31 cellular contexts compared by ENCODE assay signal in the genomic region with DNA sequence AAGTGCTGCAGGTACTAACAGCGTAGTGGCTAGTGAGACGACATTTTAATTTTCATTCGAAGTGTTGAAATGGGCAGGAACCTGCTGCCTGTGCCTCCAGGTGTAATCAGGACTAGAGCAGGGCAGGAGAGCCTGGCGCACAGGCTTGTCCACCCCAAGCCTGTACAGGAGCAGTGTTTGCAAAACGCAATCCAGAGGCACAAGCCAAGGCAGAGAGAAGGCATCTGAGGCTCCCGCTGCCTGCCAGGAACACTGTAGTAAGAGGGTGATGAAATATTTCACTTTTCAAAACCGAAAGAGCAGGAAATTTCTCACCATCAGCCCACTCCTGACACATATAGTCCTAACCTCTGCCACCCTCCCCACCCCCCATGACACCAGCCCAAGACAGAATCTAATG.
A peak's percentile ranks its signal among the peaks of the same experiment; 100 is the strongest.
DNase-seq lines count a peak whose midpoint lies in the region; ATAC-seq and TF ChIP-seq lines count a peak whose summit lies in the region.
"Had no signal": no experiment of that assay in that cellular context is flagged by ENCODE, and none has a peak within 500 bp of the region (broad histone marks: within the 10 kb centered on the region; RNA-seq: fewer than 3 reads in every experiment).

No MANE protein-coding gene starts in this region.

- H3K9me3 Mint-ChIP-seq in MCF 10A (ENCODE audit: unreplicated experiment), result peaks cover 6% of the 10 kb centered on the region
- H3K9me3 Mint-ChIP-seq: activated naive CD8-positive, alpha-beta T cell treated with anti-CD3 and anti-CD28 coated beads, Interleukin-2, amount 10 ng/mL, durations not matched to agents 7 days and 5 days; IgD-negative memory B cell; nephron; stimulated activated memory B cell treated with anti-CD40 and anti-IgM and Interleukin-4, amounts not matched to agents 10 μg/mL and 1 μg/mL and 100 μg/mL, for 72 hours had no signal

- H3K36me3 Mint-ChIP-seq in MCF 10A (ENCODE audit: insufficient read depth, unreplicated experiment), result peaks cover 9% of the 10 kb centered on the region
- H3K36me3 Mint-ChIP-seq: activated naive CD8-positive, alpha-beta T cell treated with anti-CD3 and anti-CD28 coated beads, Interleukin-2, amount 10 ng/mL, durations not matched to agents 7 days and 5 days; IgD-negative memory B cell; stimulated activated memory B cell treated with anti-CD40 and anti-IgM and Interleukin-4, amounts not matched to agents 10 μg/mL and 1 μg/mL and 100 μg/mL, for 72 hours had no signal

- H3K27ac Mint-ChIP-seq in MCF 10A (ENCODE audit: low read depth, unreplicated experiment), result peak overlapping the region; percentile 93
- H3K27ac Mint-ChIP-seq: activated naive CD8-positive, alpha-beta T cell treated with anti-CD3 and anti-CD28 coated beads, Interleukin-2, amount 10 ng/mL, durations not matched to agents 7 days and 5 days; nephron; stimulated activated memory B cell treated with anti-CD40 and anti-IgM and Interleukin-4, amounts not matched to agents 10 μg/mL and 1 μg/mL and 100 μg/mL, for 72 hours had no signal

- H3K36me3 ChIP-seq in breast epithelium, result no peaks in the 10 kb centered on the region
- H3K36me3 ChIP-seq in right lobe of liver, result no peaks in the 10 kb centered on the region
- H3K36me3 ChIP-seq in upper lobe of right lung, result no peaks in the 10 kb centered on the region
- no peaks in the 10 kb centered on the region for H3K36me3 ChIP-seq in thyroid gland
- H3K36me3 ChIP-seq: ascending aorta, heart left ventricle had no signal

- CTCF ChIA-PET in MCF 10A (lab: Yijun Ruan, JAX), result interaction anchor here (1.4 kb wide), 1 partner anchor 69 kb away, joined by 3 read pairs; no protein-coding TSS in a partner anchor

- H3K4me3 ChIP-seq in breast epithelium, result peak overlapping the region in 1 of 3 donors; percentile 27
- H3K4me3 ChIP-seq in epithelial cell of esophagus (ENCODE audit: low read length), result peak overlapping the region; percentile 68
- no peak overlapping the region for H3K4me3 ChIP-seq in right lobe of liver
- H3K4me3 ChIP-seq in upper lobe of right lung, result no peak overlapping the region
- H3K4me3 ChIP-seq in thyroid gland (replicated peaks in 1 of 3), result no peak overlapping the region
- H3K4me3 ChIP-seq: ascending aorta, coronary artery, heart left ventricle had no signal

- intact Hi-C loops in MCF 10A (cut with micrococcal nuclease), result no loop called here
- intact Hi-C loops in breast epithelium (cut with DNase I; ENCODE audit: low total_unique reads), result no loop called here
- intact Hi-C loops in right lobe of liver (cut with DNase I), result no loop called here
- intact Hi-C loops in upper lobe of right lung (cut with DNase I), result no loop called here
- intact Hi-C loops in thyroid gland (cut with DNase I), result no loop called here

- peak overlapping the region; percentile 61 for H3K4me3 Mint-ChIP-seq in MCF 10A (ENCODE audit: unreplicated experiment)
- H3K4me3 Mint-ChIP-seq: activated naive CD8-positive, alpha-beta T cell treated with anti-CD3 and anti-CD28 coated beads, Interleukin-2, amount 10 ng/mL, durations not matched to agents 7 days and 5 days; IgD-negative memory B cell; nephron; stimulated activated memory B cell treated with anti-CD40 and anti-IgM and Interleukin-4, amounts not matched to agents 10 μg/mL and 1 μg/mL and 100 μg/mL, for 72 hours had no signal

- H3K9me3 ChIP-seq in breast epithelium (no peaks in the 10 kb centered on the region), right lobe of liver (no peaks in the 10 kb centered on the region), upper lobe of right lung (no peaks in the 10 kb centered on the region), thyroid gland (no peaks in the 10 kb centered on the region)
- H3K9me3 ChIP-seq: ascending aorta, heart left ventricle had no signal

- H3K27me3 ChIP-seq in breast epithelium (no peaks in the 10 kb centered on the region), right lobe of liver (no peaks in the 10 kb centered on the region), upper lobe of right lung (no peaks in the 10 kb centered on the region), thyroid gland (no peaks in the 10 kb centered on the region)
- H3K27me3 ChIP-seq: ascending aorta had no signal

- H3K27me3 Mint-ChIP-seq in MCF 10A (ENCODE audit: insufficient read depth, unreplicated experiment), result no peaks in the 10 kb centered on the region
- H3K27me3 Mint-ChIP-seq: IgD-negative memory B cell had no signal

- H3K27ac ChIP-seq in breast epithelium (peak overlapping the region in 1 of 2 donors; percentile 74), right lobe of liver (no peak overlapping the region), upper lobe of right lung (peak overlapping the region; percentile 32), thyroid gland (no peak overlapping the region)
- H3K27ac ChIP-seq: ascending aorta, coronary artery, heart left ventricle had no signal

- TF ChIP-seq POLR2A in breast epithelium (IDR thresholded peaks at IDR 0.05) (no peak), right lobe of liver (IDR thresholded peaks at IDR 0.05) (no peak), thyroid gland (IDR thresholded peaks at IDR 0.05) (no peak)

- ATAC-seq in right lobe of liver, result peak; percentile 40 to 78 (median 60)
- peak; percentile 98 for ATAC-seq in upper lobe of right lung
- ATAC-seq in GM19023 (IDR thresholded peaks at IDR 0.05; ENCODE audit: unreplicated experiment), result no peak
- ATAC-seq: heart left ventricle; PC-3; stimulated activated memory B cell treated with anti-CD40 and anti-IgM and Interleukin-4, amounts not matched to agents 10 μg/mL and 1 μg/mL and 100 μg/mL, for 72 hours had no signal

- H3K4me1 Mint-ChIP-seq in MCF 10A (ENCODE audit: insufficient read depth, unreplicated experiment), result peaks cover 38% of the 10 kb centered on the region
- H3K4me1 Mint-ChIP-seq: activated naive CD8-positive, alpha-beta T cell treated with anti-CD3 and anti-CD28 coated beads, Interleukin-2, amount 10 ng/mL, durations not matched to agents 7 days and 5 days; nephron had no signal

- in situ Hi-C loops in KBM-7 (cut with MboI; ENCODE audit: low pct_unique_long_range_greater_than_20kb, low sequenced_read_pairs), result no loop called here

- WGBS in right lobe of liver (ENCODE audit: insufficient coverage, low coverage, low lambda C conversion rate, missing lambda C conversion rate), result 58% methylated on average over 4 of the region's 7 CpGs
- 87 to 91% methylated on average over 7 of the region's 7 CpGs for WGBS in thyroid gland, 2 donors

- BruUV-seq in MCF 10A (replicated peaks; lab: Mats Ljungman, UMichigan), result no TSS peak

- POLR2A ChIA-PET in MCF 10A (lab: Yijun Ruan, JAX), result interaction anchor here (0.6 to 3.3 kb wide), 6 partner anchors 13 to 171 kb away, joined by 3 to 89 read pairs (median 5); a partner anchor contains a TSS

- DNase-seq in MCF 10A (ENCODE audit: unreplicated experiment) (peak; percentile 94), breast epithelium (ENCODE audit: low spot score in 2 of 2) (no peak), epithelial cell of esophagus (ENCODE audit: low read depth) (peak; percentile 99), right lobe of liver (peak in 1 of 3 donors; percentile 72), upper lobe of right lung (peak; percentile 78), thyroid gland (no peak), KBM-7 (no peak)
- DNase-seq: activated CD4-positive, alpha-beta T cell treated with anti-CD3 and anti-CD28 coated beads for 48 hours; activated effector memory CD4-positive, alpha-beta T cell treated with anti-CD3 and anti-CD28 coated beads, Interleukin-2, amount 50 U/mL, for 16 hours; activated naive CD8-positive, alpha-beta T cell treated with anti-CD3 and anti-CD28 coated beads, Interleukin-2, amount 10 ng/mL, durations not matched to agents 7 days and 5 days; Calu3; caudate nucleus; DMS79 treated with DMSO at 0.1 percent for 48 hours; effector CD8-positive, alpha-beta T cell; foreskin melanocyte; GDM1; heart left ventricle; islet precursor cell; NCI-H1417; NCI-H2029 treated with DMSO at 0.1 percent for 48 hours; NCI-H524 treated with DMSO at 0.1 percent for 48 hours; PC-3; SHP77; substantia nigra; T-helper 2 cell had no signal

- H3K4me1 ChIP-seq in breast epithelium, result no peaks in the 10 kb centered on the region
- no peaks in the 10 kb centered on the region for H3K4me1 ChIP-seq in right lobe of liver
- peaks cover 5% of the 10 kb centered on the region for H3K4me1 ChIP-seq in upper lobe of right lung
- no peaks in the 10 kb centered on the region for H3K4me1 ChIP-seq in thyroid gland
- H3K4me1 ChIP-seq: ascending aorta had no signal

- TF ChIP-seq CTCF in MCF 10A (IDR thresholded peaks at IDR 0.05; ENCODE audit: unreplicated experiment), result no peak
- no peak for TF ChIP-seq CTCF in breast epithelium (IDR thresholded peaks at IDR 0.05)
- TF ChIP-seq CTCF in epithelial cell of esophagus (IDR thresholded peaks at IDR 0.05; ENCODE audit: insufficient read depth, low read depth, low read length, missing control alignments), result no peak
- TF ChIP-seq CTCF in right lobe of liver (IDR thresholded peaks at IDR 0.05), result no peak
- no peak for TF ChIP-seq CTCF in upper lobe of right lung (IDR thresholded peaks at IDR 0.05)
- no peak for TF ChIP-seq CTCF in thyroid gland (IDR thresholded peaks at IDR 0.05)

Comparison
In these comparisons a context has a peak if more than half of its experiments do, and no peak if none do; other contexts are left out.
1. DNase-seq: peak in MCF 10A (single experiment), epithelial cell of esophagus (single experiment) and upper lobe of right lung (single experiment); none in breast epithelium (0 of 2), thyroid gland (0 of 2) and KBM-7 (single experiment).